ENCODE assay signal across 8 cellular contexts in genomic region chr19:48568345-48568886, GRCh38. TPM values are rescaled to one million over a fixed set of nuclear protein-coding genes. Genes with fewer than 3 reads are reported as not detected.
DNase-seq lines count a peak whose midpoint lies in the region; TF ChIP-seq lines count a peak whose summit lies in the region.

No MANE protein-coding gene starts in this region.

- intact Hi-C loops in spleen (cut with DNase I; ENCODE audit: low total_unique reads), result no loop called here

- H3K9me3 ChIP-seq in spleen, result no peaks in the 10 kb centered on the region

- CTCF ChIA-PET in RWPE1 (lab: Yijun Ruan, JAX), result interaction anchor here (0.5 to 1.4 kb wide), 4 partner anchors 14 to 62 kb away, joined by 4 to 6 read pairs (median 4); no protein-coding TSS in a partner anchor
- CTCF ChIA-PET in activated CD4-positive, alpha-beta memory T cell treated with anti-CD3 and anti-CD28 coated beads, Interleukin-2, amount 10 ng/mL, durations not matched to agents 7 days and 5 days (lab: Charles Lee), result interaction anchor here (0.6 kb wide), 1 partner anchor 140 kb away, joined by 3 read pairs; no protein-coding TSS in a partner anchor
- CTCF ChIA-PET in activated CD4-positive, alpha-beta T cell treated with anti-CD3 and anti-CD28 coated beads, Interleukin-2, amount 10 ng/mL, durations not matched to agents 7 days and 5 days (lab: Charles Lee), result interaction anchor here (0.7 to 1.3 kb wide), 3 partner anchors 12 to 16 kb away, joined by 3 to 6 read pairs (median 4); no protein-coding TSS in a partner anchor

- no peaks in the 10 kb centered on the region for H3K4me1 ChIP-seq in spleen

- H3K4me3 ChIP-seq in fibroblast of the aortic adventitia (ENCODE audit: low read depth, low read length), result no peak overlapping the region
- no peak overlapping the region for H3K4me3 ChIP-seq in spleen

- TF ChIP-seq CTCF in RWPE1 (conservative IDR thresholded peaks at IDR 0.05; ENCODE audit: low read depth) (no peak), fibroblast of the aortic adventitia (IDR thresholded peaks at IDR 0.05; ENCODE audit: insufficient read depth, low read length) (no peak), nephron progenitor cell (IDR thresholded peaks at IDR 0.05) (no peak), spleen (IDR thresholded peaks at IDR 0.05 in 8 of 11, conservative IDR thresholded peaks at IDR 0.05 in 3 of 11) (no peak)

- peaks cover 21% of the 10 kb centered on the region for H3K27me3 Mint-ChIP-seq in nephron progenitor cell (ENCODE audit: low read depth, poor library complexity)
- no peaks in the 10 kb centered on the region for H3K27me3 Mint-ChIP-seq in activated CD4-positive, alpha-beta memory T cell treated with anti-CD3 and anti-CD28 coated beads, Interleukin-2, amount 10 ng/mL, durations not matched to agents 7 days and 5 days
- peaks cover 4% of the 10 kb centered on the region for H3K27me3 Mint-ChIP-seq in activated CD4-positive, alpha-beta T cell treated with anti-CD3 and anti-CD28 coated beads, Interleukin-2, amount 10 ng/mL, durations not matched to agents 7 days and 5 days

- no peaks in the 10 kb centered on the region for H3K36me3 Mint-ChIP-seq in nephron progenitor cell (ENCODE audit: low read depth)
- H3K36me3 Mint-ChIP-seq in activated CD4-positive, alpha-beta memory T cell treated with anti-CD3 and anti-CD28 coated beads, Interleukin-2, amount 10 ng/mL, durations not matched to agents 7 days and 5 days (ENCODE audit: low read depth), result no peaks in the 10 kb centered on the region
- H3K36me3 Mint-ChIP-seq in activated CD4-positive, alpha-beta T cell treated with anti-CD3 and anti-CD28 coated beads, Interleukin-2, amount 10 ng/mL, durations not matched to agents 7 days and 5 days (ENCODE audit: low read depth), result no peaks in the 10 kb centered on the region

- no peak for TF ChIP-seq POLR2A in spleen (IDR thresholded peaks at IDR 0.05)

- POLR2A ChIA-PET in RWPE1 (lab: Yijun Ruan, JAX; ENCODE audit: low non-redundant PET), result no interaction called here
- POLR2A ChIA-PET in activated CD4-positive, alpha-beta memory T cell treated with anti-CD3 and anti-CD28 coated beads, Interleukin-2, amount 10 ng/mL, durations not matched to agents 7 days and 5 days (lab: Charles Lee), result no interaction called here
- POLR2A ChIA-PET in activated CD4-positive, alpha-beta T cell treated with anti-CD3 and anti-CD28 coated beads, Interleukin-2, amount 10 ng/mL, durations not matched to agents 7 days and 5 days (lab: Charles Lee), result no interaction called here

- 11 to 52% (median 33%) methylated on average over 9 to 19 of the region's 19 CpGs for WGBS in spleen, 5 donors

- no peaks in the 10 kb centered on the region for H3K36me3 ChIP-seq in spleen

- peaks cover 63% of the 10 kb centered on the region for H3K4me1 Mint-ChIP-seq in nephron progenitor cell
- H3K4me1 Mint-ChIP-seq in activated CD4-positive, alpha-beta memory T cell treated with anti-CD3 and anti-CD28 coated beads, Interleukin-2, amount 10 ng/mL, durations not matched to agents 7 days and 5 days, result no peaks in the 10 kb centered on the region
- H3K4me1 Mint-ChIP-seq in activated CD4-positive, alpha-beta T cell treated with anti-CD3 and anti-CD28 coated beads, Interleukin-2, amount 10 ng/mL, durations not matched to agents 7 days and 5 days, result no peaks in the 10 kb centered on the region

- peak overlapping the region; percentile 69 for H3K4me3 Mint-ChIP-seq in nephron progenitor cell
- H3K4me3 Mint-ChIP-seq in activated CD4-positive, alpha-beta memory T cell treated with anti-CD3 and anti-CD28 coated beads, Interleukin-2, amount 10 ng/mL, durations not matched to agents 7 days and 5 days, result no peak overlapping the region
- H3K4me3 Mint-ChIP-seq in activated CD4-positive, alpha-beta T cell treated with anti-CD3 and anti-CD28 coated beads, Interleukin-2, amount 10 ng/mL, durations not matched to agents 7 days and 5 days, result no peak overlapping the region

- H3K27ac ChIP-seq in RWPE1 (peak overlapping the region; percentile 92), spleen (no peak overlapping the region)

- DNase-seq in GOT3 (lab: John Stamatoyannopoulos, UW) (peak; percentile 64), RWPE1 (ENCODE audit: low spot score) (peak; percentile 81), fibroblast of the aortic adventitia (ENCODE audit: low read depth) (peak; percentile 93), nephron progenitor cell (peak; percentile 39), NCI-H2227 treated with DMSO at 0.1 percent for 48 hours (lab: John Stamatoyannopoulos, UW) (no peak), spleen (no peak)
- DNase-seq in activated CD4-positive, alpha-beta memory T cell treated with anti-CD3 and anti-CD28 coated beads, Interleukin-2, amount 10 ng/mL, durations not matched to agents 7 days and 5 days, result no peak
- no peak for DNase-seq in activated CD4-positive, alpha-beta T cell treated with anti-CD3 and anti-CD28 coated beads, Interleukin-2, amount 10 ng/mL, durations not matched to agents 7 days and 5 days

- peaks cover 0 to 38% (median 6%) of the 10 kb centered on the region in 7 donors for H3K27me3 ChIP-seq in spleen (replicated peaks in 1 of 7)

- H3K27ac Mint-ChIP-seq in nephron progenitor cell, result no peak overlapping the region
- H3K27ac Mint-ChIP-seq in activated CD4-positive, alpha-beta memory T cell treated with anti-CD3 and anti-CD28 coated beads, Interleukin-2, amount 10 ng/mL, durations not matched to agents 7 days and 5 days, result no peak overlapping the region
- no peak overlapping the region for H3K27ac Mint-ChIP-seq in activated CD4-positive, alpha-beta T cell treated with anti-CD3 and anti-CD28 coated beads, Interleukin-2, amount 10 ng/mL, durations not matched to agents 7 days and 5 days

- no peaks in the 10 kb centered on the region for H3K9me3 Mint-ChIP-seq in nephron progenitor cell
- no peaks in the 10 kb centered on the region for H3K9me3 Mint-ChIP-seq in activated CD4-positive, alpha-beta memory T cell treated with anti-CD3 and anti-CD28 coated beads, Interleukin-2, amount 10 ng/mL, durations not matched to agents 7 days and 5 days
- H3K9me3 Mint-ChIP-seq in activated CD4-positive, alpha-beta T cell treated with anti-CD3 and anti-CD28 coated beads, Interleukin-2, amount 10 ng/mL, durations not matched to agents 7 days and 5 days, result no peaks in the 10 kb centered on the region

RNA-seq across cellular contexts. Expression of gene SULT2B1, which starts 16.4 kb away (rescaled TPM):
- total RNA-seq in fibroblast of the aortic adventitia (ENCODE audit: low replicate concordance) (not detected in 2 replicates), spleen (not detected)
- total RNA-seq in activated CD4-positive, alpha-beta memory T cell treated with anti-CD3 and anti-CD28 coated beads, Interleukin-2, amount 10 ng/mL, durations not matched to agents 7 days and 5 days, result not detected
- total RNA-seq in activated CD4-positive, alpha-beta T cell treated with anti-CD3 and anti-CD28 coated beads, Interleukin-2, amount 10 ng/mL, durations not matched to agents 7 days and 5 days, result under 1 TPM; 0.21 to 0.30 TPM
- polyA plus RNA-seq in spleen, result under 1 TPM in 2 of 3 donors, not detected in 1; 0.12 to 0.58 TPM

RNA-seq across cellular contexts. Expression of gene SPACA4, which starts 38.1 kb away (rescaled TPM):
- total RNA-seq in fibroblast of the aortic adventitia (ENCODE audit: low replicate concordance), result not detected in 2 replicates
- not detected for total RNA-seq in activated CD4-positive, alpha-beta memory T cell treated with anti-CD3 and anti-CD28 coated beads, Interleukin-2, amount 10 ng/mL, durations not matched to agents 7 days and 5 days
- not detected for total RNA-seq in activated CD4-positive, alpha-beta T cell treated with anti-CD3 and anti-CD28 coated beads, Interleukin-2, amount 10 ng/mL, durations not matched to agents 7 days and 5 days
- total RNA-seq in spleen, result not detected
- polyA plus RNA-seq in spleen, result not detected

RNA-seq across cellular contexts. Expression of gene FAM83E, which starts 46.5 kb away (rescaled TPM):
- total RNA-seq in fibroblast of the aortic adventitia (ENCODE audit: low replicate concordance) (0.18 TPM in 1 of 2 replicates, not detected in the other), spleen (1 to 10 TPM in 1 of 7 donors, under 1 TPM in 1, not detected in 5; 0.46 to 2.0 TPM)
- 1 to 10 TPM; 1.3 to 2.6 TPM for total RNA-seq in activated CD4-positive, alpha-beta memory T cell treated with anti-CD3 and anti-CD28 coated beads, Interleukin-2, amount 10 ng/mL, durations not matched to agents 7 days and 5 days
- total RNA-seq in activated CD4-positive, alpha-beta T cell treated with anti-CD3 and anti-CD28 coated beads, Interleukin-2, amount 10 ng/mL, durations not matched to agents 7 days and 5 days, result 1 to 10 TPM; 2.5 TPM
- polyA plus RNA-seq in spleen, result under 1 TPM; 0.04 to 0.67 (median 0.20) TPM

RNA-seq across cellular contexts. Expression of gene RPL18, which starts 50.6 kb away (rescaled TPM):
- 1,782 and 2,036 TPM in 2 replicates for total RNA-seq in fibroblast of the aortic adventitia (ENCODE audit: low replicate concordance)
- 1,000 to 10,000 TPM; 1,511 to 1,528 TPM for total RNA-seq in activated CD4-positive, alpha-beta memory T cell treated with anti-CD3 and anti-CD28 coated beads, Interleukin-2, amount 10 ng/mL, durations not matched to agents 7 days and 5 days
- total RNA-seq in activated CD4-positive, alpha-beta T cell treated with anti-CD3 and anti-CD28 coated beads, Interleukin-2, amount 10 ng/mL, durations not matched to agents 7 days and 5 days, result 1,000 to 10,000 TPM; 1,477 to 1,601 TPM
- 1,000 to 10,000 TPM; 1,136 to 2,739 (median 1,465) TPM for total RNA-seq in spleen
- 1,000 to 10,000 TPM; 3,728 to 5,575 (median 5,277) TPM for polyA plus RNA-seq in spleen

RNA-seq across cellular contexts. Expression of gene SPHK2, which starts 50.9 kb away (rescaled TPM):
- total RNA-seq in fibroblast of the aortic adventitia (ENCODE audit: low replicate concordance), result 10.9 and 16.3 TPM in 2 replicates
- 10 to 100 TPM; 27.7 to 29.5 TPM for total RNA-seq in activated CD4-positive, alpha-beta memory T cell treated with anti-CD3 and anti-CD28 coated beads, Interleukin-2, amount 10 ng/mL, durations not matched to agents 7 days and 5 days
- 10 to 100 TPM; 28.2 to 33.6 TPM for total RNA-seq in activated CD4-positive, alpha-beta T cell treated with anti-CD3 and anti-CD28 coated beads, Interleukin-2, amount 10 ng/mL, durations not matched to agents 7 days and 5 days
- total RNA-seq in spleen, result 10 to 100 TPM; 12.4 to 26.5 (median 23.5) TPM
- 10 to 100 TPM in 1 of 3 donors, 1 to 10 TPM in 2; 7.9 to 20.8 (median 9.7) TPM for polyA plus RNA-seq in spleen

Comparison
In these comparisons a context has a peak if more than half of its experiments do, and no peak if none do; other contexts are left out.
1. DNase-seq: peak in GOT3 (single experiment), RWPE1 (single experiment), fibroblast of the aortic adventitia (single experiment) and nephron progenitor cell (single experiment); none in activated CD4-positive, alpha-beta memory T cell treated with anti-CD3 and anti-CD28 coated beads, Interleukin-2, amount 10 ng/mL, durations not matched to agents 7 days and 5 days (single experiment), NCI-H2227 treated with DMSO at 0.1 percent for 48 hours (single experiment), activated CD4-positive, alpha-beta T cell treated with anti-CD3 and anti-CD28 coated beads, Interleukin-2, amount 10 ng/mL, durations not matched to agents 7 days and 5 days (single experiment) and spleen (single experiment).